ENCODE assay signal across 17 cellular contexts in the genomic region with DNA sequence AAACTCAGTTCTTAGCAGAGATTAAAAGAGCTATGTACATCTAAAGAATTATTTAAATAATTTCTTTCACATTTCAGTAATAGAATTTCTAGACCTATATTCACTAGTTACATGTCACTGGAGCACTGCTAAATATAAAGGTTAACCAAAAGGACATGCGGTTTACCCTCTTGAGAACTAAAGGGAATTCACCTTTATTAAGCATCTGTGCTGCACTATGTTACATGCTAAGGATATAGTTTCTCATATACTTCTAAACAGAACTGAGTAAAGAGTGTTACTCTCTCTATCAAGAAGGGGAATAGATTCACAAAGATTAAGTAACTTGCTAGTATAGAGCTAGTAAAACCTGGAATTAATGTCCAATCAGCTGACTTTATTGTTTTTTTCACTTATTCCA.
"Had no signal": no experiment of that assay in that cellular context is flagged by ENCODE, and none has a peak within 500 bp of the region (broad histone marks: within the 10 kb centered on the region; RNA-seq: fewer than 3 reads in every experiment).

No MANE protein-coding gene starts in this region.

- H3K9me3 ChIP-seq: body of pancreas, esophagus squamous epithelium, tibial artery had no signal

- H3K4me3 Mint-ChIP-seq: activated CD4-positive, alpha-beta T cell treated with anti-CD3 and anti-CD28 coated beads, Interleukin-2, amount 10 ng/mL, durations not matched to agents 24 days and 14 days; activated naive CD8-positive, alpha-beta T cell; natural killer cell treated with Interleukin-12 subunit alpha and Interleukin-12 subunit beta and Interleukin-15 and Interleukin-18, amount 100 ng/mL, for 72 hours; WTC11 had no signal

- H3K4me1 Mint-ChIP-seq: WTC11 had no signal

- H3K27me3 ChIP-seq: body of pancreas, esophagus squamous epithelium, tibial artery had no signal

- H3K9me3 Mint-ChIP-seq: activated CD4-positive, alpha-beta T cell treated with anti-CD3 and anti-CD28 coated beads, Interleukin-2, amount 10 ng/mL, durations not matched to agents 24 days and 14 days; natural killer cell treated with Interleukin-12 subunit alpha and Interleukin-12 subunit beta and Interleukin-15 and Interleukin-18, amount 100 ng/mL, for 72 hours; WTC11 had no signal

- H3K4me3 ChIP-seq: body of pancreas, coronary artery, esophagus squamous epithelium, tibial artery had no signal

- H3K4me1 ChIP-seq: esophagus squamous epithelium, tibial artery had no signal

- H3K27ac Mint-ChIP-seq: activated CD4-positive, alpha-beta T cell treated with anti-CD3 and anti-CD28 coated beads, Interleukin-2, amount 10 ng/mL, durations not matched to agents 24 days and 14 days; activated naive CD8-positive, alpha-beta T cell; natural killer cell treated with Interleukin-12 subunit alpha and Interleukin-12 subunit beta and Interleukin-15 and Interleukin-18, amount 100 ng/mL, for 72 hours; WTC11 had no signal

- DNase-seq: activated CD4-positive, alpha-beta T cell treated with anti-CD3 and anti-CD28 coated beads, Interleukin-2, amount 10 ng/mL, durations not matched to agents 24 days and 14 days; activated CD8-positive, alpha-beta memory T cell treated with anti-CD3 and anti-CD28 coated beads for 24 hours; activated gamma-delta T cell treated with Interleukin-2 at 50 U/mL for 16 hours; amniotic stem cell; body of pancreas; central memory CD4-positive, alpha-beta T cell; esophagus squamous epithelium; left ventricle myocardium superior; mesendoderm; posterior cingulate gyrus; stimulated activated CD4-positive, alpha-beta T cell treated with anti-CD3 and anti-CD28 coated beads, Interleukin-2, amount 100 ng/mL, for 48 hours; stimulated activated naive CD4-positive, alpha-beta T cell; tibial artery had no signal

- H3K27ac ChIP-seq: body of pancreas, coronary artery, esophagus squamous epithelium, tibial artery had no signal

- H3K27me3 Mint-ChIP-seq: activated CD4-positive, alpha-beta T cell treated with anti-CD3 and anti-CD28 coated beads, Interleukin-2, amount 10 ng/mL, durations not matched to agents 24 days and 14 days; activated naive CD8-positive, alpha-beta T cell had no signal

- ATAC-seq: body of pancreas; left ventricle myocardium superior; natural killer cell treated with Interleukin-12 subunit alpha and Interleukin-12 subunit beta and Interleukin-15 and Interleukin-18, amount 100 ng/mL, for 72 hours; WTC11 had no signal
